In genomic region chr19:20616071-20616470, GRCh38 we compare ENCODE assay signal across 34 cellular contexts.
"Had no signal": no experiment of that assay in that cellular context is flagged by ENCODE, and none has a peak within 500 bp of the region (broad histone marks: within the 10 kb centered on the region; RNA-seq: fewer than 3 reads in every experiment).

No MANE protein-coding gene starts in this region.

- H3K27me3 ChIP-seq: adrenal gland, ascending aorta, body of pancreas, brain microvascular endothelial cell, breast epithelium, cardiac muscle cell had no signal

- H3K4me3 ChIP-seq: adrenal gland, ascending aorta, body of pancreas, breast epithelium, cardiac muscle cell had no signal

- H3K36me3 ChIP-seq: adrenal gland, ascending aorta, brain microvascular endothelial cell, breast epithelium, cardiac muscle cell had no signal

- H3K9me3 ChIP-seq: body of pancreas had no signal

- ATAC-seq: activated naive CD4-positive, alpha-beta T cell treated with anti-CD3 and anti-CD28 coated beads, Interleukin-2, amount 50 U/mL, for 72 hours; activated naive CD8-positive, alpha-beta T cell treated with anti-CD3 and anti-CD28 coated beads, Interleukin-2, amount 50 U/mL, for 24 hours; activated T-cell treated with anti-CD3 and anti-CD28 coated beads, Interleukin-2, amount 50 U/mL, for 4 hours; activated T-cell treated with anti-CD3 and anti-CD28 coated beads, Interleukin-2, amount 50 U/mL, for 72 hours; activated T-helper 17 cell treated with anti-CD3 and anti-CD28 coated beads, Interleukin-2, amount 50 U/mL, for 72 hours; body of pancreas had no signal

- H3K4me1 ChIP-seq: breast epithelium had no signal

- H3K27ac ChIP-seq: adrenal gland, ascending aorta, brain microvascular endothelial cell, breast epithelium, cardiac muscle cell had no signal

- FAIRE-seq: astrocyte, bronchial epithelial cell had no signal

- DNase-seq: activated effector memory CD4-positive, alpha-beta T cell treated with anti-CD3 and anti-CD28 coated beads, Interleukin-2, amount 50 U/mL, for 16 hours; activated effector memory CD4-positive, alpha-beta T cell treated with Interleukin-2 at 50 U/mL for 16 hours; activated gamma-delta T cell; activated gamma-delta T cell treated with Interleukin-2 at 50 U/mL for 16 hours; activated naive CD4-positive, alpha-beta T cell; activated naive CD4-positive, alpha-beta T cell treated with anti-CD3 and anti-CD28 coated beads for 36 hours; activated naive CD4-positive, alpha-beta T cell treated with anti-CD3 and anti-CD28 coated beads, Interleukin-2, amount 10 ng/mL, durations not matched to agents 7 days and 5 days; activated naive CD4-positive, alpha-beta T cell treated with anti-CD3 and anti-CD28 coated beads, Interleukin-2, amount 50 U/mL, for 16 hours; activated naive CD4-positive, alpha-beta T cell treated with Interleukin-2 at 50 U/mL for 16 hours; activated naive CD8-positive, alpha-beta T cell treated with anti-CD3 and anti-CD28 coated beads for 36 hours; activated naive CD8-positive, alpha-beta T cell treated with anti-CD3 and anti-CD28 coated beads, Interleukin-2, amount 10 ng/mL, durations not matched to agents 7 days and 5 days; activated naive CD8-positive, alpha-beta T cell treated with anti-CD3 and anti-CD28 coated beads, Interleukin-2, amount 50 U/mL, for 24 hours; activated T-cell treated with anti-CD3 and anti-CD28 coated beads, Interleukin-2, amount 50 U/mL, for 1 hour; activated T-cell treated with anti-CD3 and anti-CD28 coated beads, Interleukin-2, amount 50 U/mL, for 24 hours; activated T-cell treated with anti-CD3 and anti-CD28 coated beads, Interleukin-2, amount 50 U/mL, for 4 hours; activated T-cell treated with anti-CD3 and anti-CD28 coated beads, Interleukin-2, amount 50 U/mL, for 48 hours; activated T-cell treated with anti-CD3 and anti-CD28 coated beads, Interleukin-2, amount 50 U/mL, for 72 hours; adrenal gland; amniotic stem cell; amygdala; anterior cingulate cortex; aorta; brain microvascular endothelial cell; caudate nucleus; central memory CD4-positive, alpha-beta T cell; cerebellar nuclear complex had no signal
